ENCODE assay signal across 22 cellular contexts in genomic region chr4:177579649-177580048, GRCh38.
DNase-seq lines count a peak whose midpoint lies in the region; TF ChIP-seq lines count a peak whose summit lies in the region.
"Had no signal": no experiment of that assay in that cellular context is flagged by ENCODE, and none has a peak within 500 bp of the region (broad histone marks: within the 10 kb centered on the region; RNA-seq: fewer than 3 reads in every experiment).

No MANE protein-coding gene starts in this region.

- CTCF ChIA-PET in mammary epithelial cell (lab: Charles Lee; ENCODE audit: low non-redundant PET) (no interaction called here), Caco-2 (lab: Charles Lee) (no interaction called here)

- H3K4me1 Mint-ChIP-seq in Caco-2 (ENCODE audit: low read depth, unreplicated experiment) = no peaks in the 10 kb centered on the region
- H3K4me1 Mint-ChIP-seq: nephron had no signal

- H3K36me3 ChIP-seq in mammary epithelial cell (ENCODE audit: insufficient read depth, low read length) (no peaks in the 10 kb centered on the region), mesendoderm (ENCODE audit: control insufficient read depth, insufficient read depth, low read length) (no peaks in the 10 kb centered on the region), Caco-2 (ENCODE audit: control insufficient read depth, insufficient read depth, low read length) (no peaks in the 10 kb centered on the region)
- H3K36me3 ChIP-seq: right atrium auricular region, thoracic aorta had no signal

- peaks cover 2% of the 10 kb centered on the region for H3K9me3 ChIP-seq in mammary epithelial cell (replicated peaks; ENCODE audit: insufficient read depth, low read length)
- H3K9me3 ChIP-seq in Caco-2 = no peaks in the 10 kb centered on the region
- H3K9me3 ChIP-seq: right atrium auricular region, thoracic aorta had no signal

- H2BK15ac ChIP-seq in mesendoderm (replicated peaks; ENCODE audit: low read depth) = no peak overlapping the region

- intact Hi-C loops in mammary epithelial cell (cut with micrococcal nuclease) = loop anchor here (1.0 kb wide), 1 partner anchor 1728 kb away; no protein-coding TSS in a partner anchor
- intact Hi-C loops in Caco-2 (cut with micrococcal nuclease; ENCODE audit: unreplicated experiment) = no loop called here

- no peaks in the 10 kb centered on the region for H3K36me3 Mint-ChIP-seq in Caco-2 (ENCODE audit: insufficient read depth, unreplicated experiment)

- in situ Hi-C loops in mammary epithelial cell (cut with MboI; ENCODE audit: low sequenced_read_pairs in 2 of 2) = loop anchor here in 1 of 2 donors (10.0 kb wide), 1 partner anchor 1725 kb away; no protein-coding TSS in a partner anchor

- H3K4me1 ChIP-seq in mammary epithelial cell (ENCODE audit: insufficient read depth, low read length) = no peaks in the 10 kb centered on the region
- no peaks in the 10 kb centered on the region for H3K4me1 ChIP-seq in mesendoderm (ENCODE audit: control insufficient read depth, low read depth, low read length)
- no peaks in the 10 kb centered on the region for H3K4me1 ChIP-seq in Caco-2
- H3K4me1 ChIP-seq: right atrium auricular region had no signal

- H3K27ac ChIP-seq in mammary epithelial cell (ENCODE audit: insufficient read depth, low read depth, low read length) (no peak overlapping the region), mesendoderm (ENCODE audit: low read depth, low read length) (no peak overlapping the region)
- H3K27ac ChIP-seq: right atrium auricular region, thoracic aorta had no signal

- H3K4me2 ChIP-seq in mammary epithelial cell (ENCODE audit: insufficient read depth, low read depth, low read length) (no peak overlapping the region), mesendoderm (ENCODE audit: low read length) (no peak overlapping the region)

- no peaks in the 10 kb centered on the region for H4K20me1 ChIP-seq in mammary epithelial cell (ENCODE audit: insufficient read depth, low read length)

- POLR2A ChIA-PET in Caco-2 (lab: Charles Lee) = no interaction called here

- H3K23ac ChIP-seq in mesendoderm (ENCODE audit: low read length) = no peak overlapping the region

- H2BK120ac ChIP-seq in mesendoderm (ENCODE audit: low read depth, low read length) = no peak overlapping the region

- WGBS in mammary epithelial cell (ENCODE audit: low coverage, missing lambda C conversion rate) = 25% methylated on average over 1 of the region's 1 CpG
- no CpG with 5 or more reads among the region's 1 CpG for WGBS in mesendoderm (ENCODE audit: extremely low coverage, insufficient coverage, low lambda C conversion rate)

- no peak overlapping the region for H4K8ac ChIP-seq in mesendoderm (ENCODE audit: low read depth, low read length)

- H4K5ac ChIP-seq in mesendoderm (ENCODE audit: low read length) = no peak overlapping the region

- H3K4me3 ChIP-seq in LNCaP clone FGC (ENCODE audit: low read depth, low read length) (no peak overlapping the region), mammary epithelial cell (replicated peaks in 1 of 3; ENCODE audit: insufficient read depth in 1 of 3, low read depth in 2 of 3, low read length in 3 of 3) (no peak overlapping the region), mesendoderm (ENCODE audit: low read length) (no peak overlapping the region), Caco-2 (ENCODE audit: low read depth, low read length) (no peak overlapping the region)
- H3K4me3 ChIP-seq: right atrium auricular region, thoracic aorta had no signal

- peaks cover 4% of the 10 kb centered on the region for H3K27me3 Mint-ChIP-seq in Caco-2 (ENCODE audit: insufficient read depth, unreplicated experiment)

- dilution Hi-C loops in mammary epithelial cell (cut with HindIII; ENCODE audit: low sequenced_read_pairs) = no loop called here

- no peak overlapping the region for H2BK5ac ChIP-seq in mesendoderm (ENCODE audit: low read length)

- no peak overlapping the region for H3K4ac ChIP-seq in mesendoderm (ENCODE audit: low read depth, low read length)

- no peaks in the 10 kb centered on the region for H3K9me3 Mint-ChIP-seq in Caco-2 (ENCODE audit: unreplicated experiment)
- H3K9me3 Mint-ChIP-seq: nephron had no signal

- no peaks in the 10 kb centered on the region for H3K79me2 ChIP-seq in mammary epithelial cell (ENCODE audit: insufficient read depth, low read length)
- H3K79me2 ChIP-seq in mesendoderm (ENCODE audit: control insufficient read depth, insufficient read depth, low read length) = no peaks in the 10 kb centered on the region

- DNase-seq in ELR (ENCODE audit: low read depth) = peak; percentile 14
- no peak for DNase-seq in LNCaP clone FGC (ENCODE audit: low read depth)
- no peak for DNase-seq in mammary epithelial cell
- DNase-seq in left kidney (ENCODE audit: low read depth, low spot score) = peak; percentile 4
- DNase-seq in DMS153 treated with DMSO at 0.1 percent for 48 hours (lab: John Stamatoyannopoulos, UW; ENCODE audit: unreplicated experiment) = no peak
- no peak for DNase-seq in SW 1271 (lab: John Stamatoyannopoulos, UW)
- DNase-seq in mesendoderm = no peak
- DNase-seq in Caco-2 = no peak
- DNase-seq: activated CD8-positive, alpha-beta memory T cell treated with anti-CD3 and anti-CD28 coated beads, Interleukin-2, amount 50 U/mL, for 4 hours; activated gamma-delta T cell treated with Interleukin-2 at 50 U/mL for 16 hours; anterior cingulate cortex; C1 segment of cervical spinal cord; dermis blood vessel endothelial cell; EL; NCI-H1092 treated with DMSO at 0.1 percent for 48 hours; NCI-H748 treated with DMSO at 0.1 percent for 48 hours; stimulated activated CD4-positive, alpha-beta T cell treated with anti-CD3 and anti-CD28 coated beads, Interleukin-2, amount 100 ng/mL, for 48 hours; stimulated activated CD8-positive, alpha-beta memory T cell treated with anti-CD3 and anti-CD28 coated beads, Interleukin-4, amount 100 ng/mL, for 48 hours; T-helper 2 cell had no signal

- no peaks in the 10 kb centered on the region for H3K27me3 ChIP-seq in mammary epithelial cell (ENCODE audit: insufficient read depth, low read length)
- no peaks in the 10 kb centered on the region for H3K27me3 ChIP-seq in mesendoderm (ENCODE audit: insufficient read depth, low read length, poor library complexity)
- no peaks in the 10 kb centered on the region for H3K27me3 ChIP-seq in Caco-2 (replicated peaks; ENCODE audit: control insufficient read depth, insufficient read depth, low read length)
- H3K27me3 ChIP-seq: right atrium auricular region had no signal

- TF ChIP-seq CTCF in LNCaP clone FGC (IDR thresholded peaks at IDR 0.05; ENCODE audit: control insufficient read depth, extremely low read depth, insufficient read depth) (0 out of 2 replicates have a peak, but pooled peaks have one; percentile 21), mammary epithelial cell (conservative IDR thresholded peaks at IDR 0.05 in 1 of 2, IDR thresholded peaks at IDR 0.05 in 1 of 2; ENCODE audit: extremely low read depth in 1 of 2, insufficient read depth in 1 of 2, low read depth in 1 of 2, low read length in 2 of 2) (peak; percentile 20 to 26), Caco-2 (IDR thresholded peaks at IDR 0.05; ENCODE audit: insufficient read depth in 1 of 2, low read depth in 1 of 2, low read length in 1 of 2, severe bottlenecking in 1 of 2, unreplicated experiment in 1 of 2) (no peak)

- H2AK5ac ChIP-seq in mesendoderm (ENCODE audit: low read length) = no peak overlapping the region

- no peak overlapping the region for H3K27ac Mint-ChIP-seq in Caco-2 (ENCODE audit: unreplicated experiment)
- H3K27ac Mint-ChIP-seq: nephron had no signal

- no peak overlapping the region for H2AFZ ChIP-seq in mammary epithelial cell (ENCODE audit: low read depth, low read length)

- BruUV-seq in mammary epithelial cell (replicated peaks; lab: Mats Ljungman, UMichigan) (no TSS peak), Caco-2 (replicated peaks; lab: Mats Ljungman, UMichigan) (no TSS peak)

- H3K56ac ChIP-seq in mesendoderm (ENCODE audit: low read length) = no peak overlapping the region

- no peak overlapping the region for H3K4me3 Mint-ChIP-seq in Caco-2 (ENCODE audit: unreplicated experiment)
- H3K4me3 Mint-ChIP-seq: nephron had no signal

- no peak overlapping the region for H3K18ac ChIP-seq in mesendoderm (ENCODE audit: low read length)

- no peaks in the 10 kb centered on the region for H3K79me1 ChIP-seq in mesendoderm (ENCODE audit: low read length)

- H3K9ac ChIP-seq in mammary epithelial cell (ENCODE audit: insufficient read depth, low read length) (no peak overlapping the region), mesendoderm (ENCODE audit: low read length) (no peak overlapping the region)

Comparison
In these comparisons a context has a peak if more than half of its experiments do, and no peak if none do; other contexts are left out.
1. DNase-seq: peak in ELR (single experiment) and left kidney (single experiment); none in LNCaP clone FGC (single experiment), mammary epithelial cell (single experiment), DMS153 treated with DMSO at 0.1 percent for 48 hours (single experiment), SW 1271 (0 of 2), mesendoderm (single experiment) and Caco-2 (0 of 2).
2. CTCF ChIP-seq: peak in LNCaP clone FGC (single experiment) and mammary epithelial cell (2 of 2); none in Caco-2 (0 of 2).